ENCODE assay signal across 13 cellular contexts in genomic region chr2:96914332-96914731, GRCh38. TPM values are rescaled to one million over a fixed set of nuclear protein-coding genes. Genes with fewer than 3 reads are reported as not detected.
A peak's percentile ranks its signal among the peaks of the same experiment; 100 is the strongest.
DNase-seq lines count a peak whose midpoint lies in the region; ATAC-seq and TF ChIP-seq lines count a peak whose summit lies in the region.
"Had no signal": no experiment of that assay in that cellular context is flagged by ENCODE, and none has a peak within 500 bp of the region (broad histone marks: within the 10 kb centered on the region; RNA-seq: fewer than 3 reads in every experiment).

No MANE protein-coding gene starts in this region.

- peaks cover 14% of the 10 kb centered on the region for H3K9me3 Mint-ChIP-seq in stimulated activated naive CD8-positive, alpha-beta T cell treated with anti-CD3 and anti-CD28 coated beads, Interleukin-15, Interleukin-2, amounts not matched to agents 100 ng/mL and 50 ng/mL, for 24 hours
- H3K9me3 Mint-ChIP-seq in activated T-helper 1 cell treated with anti-CD3 and anti-CD28 coated beads, Interleukin-12 subunit alpha, Interleukin-12 subunit beta, Interleukin-2, Interleukin-4 antibody, amounts not matched to agents 30 ng/mL and 10 ng/mL and 1 ng/mL, durations not matched to agents 14 hours and 24 hours and 36 hours = peaks cover 35% of the 10 kb centered on the region

- no peaks in the 10 kb centered on the region for H3K4me1 ChIP-seq in aorta (ENCODE audit: control insufficient read depth in 1 of 2, insufficient read depth in 2 of 2, low read length in 2 of 2)

- H3K36me3 Mint-ChIP-seq in stimulated activated naive CD8-positive, alpha-beta T cell treated with anti-CD3 and anti-CD28 coated beads, Interleukin-15, Interleukin-2, amounts not matched to agents 100 ng/mL and 50 ng/mL, for 24 hours (ENCODE audit: low read depth) = peaks cover 13% of the 10 kb centered on the region
- H3K36me3 Mint-ChIP-seq in activated T-helper 1 cell treated with anti-CD3 and anti-CD28 coated beads, Interleukin-12 subunit alpha, Interleukin-12 subunit beta, Interleukin-2, Interleukin-4 antibody, amounts not matched to agents 30 ng/mL and 10 ng/mL and 1 ng/mL, durations not matched to agents 14 hours and 24 hours and 36 hours (ENCODE audit: low read depth) = peaks cover 4% of the 10 kb centered on the region

- H3K4me3 Mint-ChIP-seq in stimulated activated naive CD8-positive, alpha-beta T cell treated with anti-CD3 and anti-CD28 coated beads, Interleukin-15, Interleukin-2, amounts not matched to agents 100 ng/mL and 50 ng/mL, for 24 hours = peak overlapping the region; percentile 61
- H3K4me3 Mint-ChIP-seq in activated T-helper 1 cell treated with anti-CD3 and anti-CD28 coated beads, Interleukin-12 subunit alpha, Interleukin-12 subunit beta, Interleukin-2, Interleukin-4 antibody, amounts not matched to agents 30 ng/mL and 10 ng/mL and 1 ng/mL, durations not matched to agents 14 hours and 24 hours and 36 hours = peak overlapping the region; percentile 75

- H3K27ac ChIP-seq in aorta (ENCODE audit: low read depth in 1 of 2, low read length in 2 of 2) = no peak overlapping the region

- no peak for ATAC-seq in stimulated activated naive CD8-positive, alpha-beta T cell treated with anti-CD3 and anti-CD28 coated beads, Interleukin-15, Interleukin-2, amounts not matched to agents 100 U/mL and 50 U/mL, for 24 hours
- ATAC-seq in aorta (ENCODE audit: low FRiP score) = peak; percentile 39
- no peak for ATAC-seq in GM21360 (IDR thresholded peaks at IDR 0.05; ENCODE audit: unreplicated experiment)
- no peak for ATAC-seq in HG03097 (IDR thresholded peaks at IDR 0.05; ENCODE audit: low FRiP score, unreplicated experiment)

- H3K27me3 Mint-ChIP-seq in stimulated activated naive CD8-positive, alpha-beta T cell treated with anti-CD3 and anti-CD28 coated beads, Interleukin-15, Interleukin-2, amounts not matched to agents 100 ng/mL and 50 ng/mL, for 24 hours = no peaks in the 10 kb centered on the region
- peaks cover 3% of the 10 kb centered on the region for H3K27me3 Mint-ChIP-seq in activated T-helper 1 cell treated with anti-CD3 and anti-CD28 coated beads, Interleukin-12 subunit alpha, Interleukin-12 subunit beta, Interleukin-2, Interleukin-4 antibody, amounts not matched to agents 30 ng/mL and 10 ng/mL and 1 ng/mL, durations not matched to agents 14 hours and 24 hours and 36 hours (ENCODE audit: insufficient read depth)

- DNase-seq in stimulated activated naive CD8-positive, alpha-beta T cell treated with anti-CD3 and anti-CD28 coated beads, Interleukin-15, Interleukin-2, amounts not matched to agents 100 U/mL and 50 U/mL, for 24 hours = no peak
- no peak for DNase-seq in activated T-helper 1 cell treated with anti-CD3 and anti-CD28 coated beads, Interleukin-12 subunit alpha, Interleukin-12 subunit beta, Interleukin-2, Interleukin-4 antibody, amounts not matched to agents 30 ng/mL and 10 ng/mL and 1 ng/mL, durations not matched to agents 14 hours and 24 hours and 36 hours (ENCODE audit: low spot score)
- DNase-seq in fibroblast of villous mesenchyme (ENCODE audit: low read depth) (peak; percentile 64), aorta (no peak), hepatic stellate cell (ENCODE audit: low spot score) (no peak)
- DNase-seq: activated CD4-positive, CD25-positive, alpha-beta regulatory T cell treated with anti-CD3 and anti-CD28 coated beads, Interleukin-2, amount 50 U/mL, for 72 hours; dermis blood vessel endothelial cell; MV-4-11; NCI-H510A; SIG-M5 had no signal

- intact Hi-C loops in activated T-helper 1 cell treated with anti-CD3 and anti-CD28 coated beads, Interleukin-12 subunit alpha, Interleukin-12 subunit beta, Interleukin-2, Interleukin-4 antibody, amounts not matched to agents 30 ng/mL and 10 ng/mL and 1 ng/mL, durations not matched to agents 14 hours and 24 hours and 36 hours (cut with micrococcal nuclease) = loop anchor here (5.0 kb wide), 1 partner anchor 42 kb away; the partner anchor contains the start of gene SEMA4C
- intact Hi-C loops in aorta (cut with DNase I) = no loop called here

- H3K27me3 ChIP-seq in aorta (ENCODE audit: control insufficient read depth in 1 of 2, insufficient read depth in 2 of 2, low read length in 1 of 2) = no peaks in the 10 kb centered on the region

- no peaks in the 10 kb centered on the region for H3K36me3 ChIP-seq in aorta (ENCODE audit: control insufficient read depth in 1 of 2, insufficient read depth in 2 of 2, low read length in 1 of 2)

- H3K4me1 Mint-ChIP-seq in stimulated activated naive CD8-positive, alpha-beta T cell treated with anti-CD3 and anti-CD28 coated beads, Interleukin-15, Interleukin-2, amounts not matched to agents 100 ng/mL and 50 ng/mL, for 24 hours (ENCODE audit: low read depth) = peaks cover 47% of the 10 kb centered on the region
- H3K4me1 Mint-ChIP-seq in activated T-helper 1 cell treated with anti-CD3 and anti-CD28 coated beads, Interleukin-12 subunit alpha, Interleukin-12 subunit beta, Interleukin-2, Interleukin-4 antibody, amounts not matched to agents 30 ng/mL and 10 ng/mL and 1 ng/mL, durations not matched to agents 14 hours and 24 hours and 36 hours (ENCODE audit: low read depth) = peaks cover 29% of the 10 kb centered on the region

- H3K27ac Mint-ChIP-seq in stimulated activated naive CD8-positive, alpha-beta T cell treated with anti-CD3 and anti-CD28 coated beads, Interleukin-15, Interleukin-2, amounts not matched to agents 100 ng/mL and 50 ng/mL, for 24 hours = peak overlapping the region; percentile 79
- peak overlapping the region; percentile 83 for H3K27ac Mint-ChIP-seq in activated T-helper 1 cell treated with anti-CD3 and anti-CD28 coated beads, Interleukin-12 subunit alpha, Interleukin-12 subunit beta, Interleukin-2, Interleukin-4 antibody, amounts not matched to agents 30 ng/mL and 10 ng/mL and 1 ng/mL, durations not matched to agents 14 hours and 24 hours and 36 hours

- H3K9me3 ChIP-seq in aorta (ENCODE audit: control insufficient read depth, low read length) = peaks cover 1% of the 10 kb centered on the region

- H3K4me3 ChIP-seq in fibroblast of villous mesenchyme (ENCODE audit: low read depth, low read length) (no peak overlapping the region), aorta (ENCODE audit: low read length in 2 of 2) (no peak overlapping the region)

- 82 to 84% methylated on average over 5 of the region's 5 CpGs for WGBS in aorta, 2 donors

- TF ChIP-seq CTCF in fibroblast of villous mesenchyme (IDR thresholded peaks at IDR 0.05; ENCODE audit: insufficient read depth, low read depth, low read length) = no peak

RNA-seq across cellular contexts. Expression of gene SEMA4C, which starts 44.5 kb away (rescaled TPM):
- total RNA-seq in activated T-helper 1 cell treated with anti-CD3 and anti-CD28 coated beads, Interleukin-12 subunit alpha, Interleukin-12 subunit beta, Interleukin-2, Interleukin-4 antibody, amounts not matched to agents 30 ng/mL and 10 ng/mL and 1 ng/mL, durations not matched to agents 14 hours and 24 hours and 36 hours = 18.7 and 20.6 TPM in 2 replicates
- total RNA-seq in fibroblast of villous mesenchyme = 16.4 and 22.5 TPM in 2 replicates
- 10 to 100 TPM; 49.6 to 55.6 TPM for total RNA-seq in aorta
- 10 to 100 TPM in 1 of 2 donors, 1 to 10 TPM in 1; 6.1 to 38.8 TPM for polyA plus RNA-seq in aorta

RNA-seq across cellular contexts. Expression of gene ANKRD39, which starts 56.5 kb away (rescaled TPM):
- total RNA-seq in activated T-helper 1 cell treated with anti-CD3 and anti-CD28 coated beads, Interleukin-12 subunit alpha, Interleukin-12 subunit beta, Interleukin-2, Interleukin-4 antibody, amounts not matched to agents 30 ng/mL and 10 ng/mL and 1 ng/mL, durations not matched to agents 14 hours and 24 hours and 36 hours = 40.8 and 41.1 TPM in 2 replicates
- 4.7 and 5.8 TPM in 2 replicates for total RNA-seq in fibroblast of villous mesenchyme
- total RNA-seq in aorta = 10 to 100 TPM in 1 of 2 donors, 1 to 10 TPM in 1; 10.0 to 12.7 TPM
- polyA plus RNA-seq in aorta = 10 to 100 TPM; 14.0 to 20.5 TPM
